Comparison of ENCODE assay signal across 1 cellular context in genomic region chr17:49861150-49861884, GRCh38.
TF ChIP-seq lines count a peak whose summit lies in the region.

No MANE protein-coding gene starts in this region.

TF ChIP-seq in HepG2, 621 proteins besides CTCF, POLR2A, EP300 and RAD21 (continued from another document and continues in another):
- TF ChIP-seq ZBTB43 (CRISPR knock-in tag; conservative IDR thresholded peaks at IDR 0.05) (no peak), ZKSCAN1 (IDR thresholded peaks at IDR 0.05; ENCODE audit: low read length) (no peak), RBM39 (IDR thresholded peaks at IDR 0.05; ENCODE audit: low read depth, low read length, poor library complexity, severe bottlenecking) (peak; percentile 41), CCDC6 (CRISPR knock-in tag; IDR thresholded peaks at IDR 0.05) (0 out of 2 replicates have a peak, but pooled peaks have one; percentile 39), SNAPC5 (CRISPR knock-in tag; IDR thresholded peaks at IDR 0.05; ENCODE audit: borderline replicate concordance) (no peak), GATAD1 (CRISPR knock-in tag; IDR thresholded peaks at IDR 0.05) (peak; percentile 46; the same call in 1 of the 2 replicates), ZNF782 (CRISPR knock-in tag; IDR thresholded peaks at IDR 0.05; ENCODE audit: borderline replicate concordance) (no peak), ZSCAN25 (CRISPR knock-in tag; IDR thresholded peaks at IDR 0.05) (peak; percentile 83), CREB1 (IDR thresholded peaks at IDR 0.05) (no peak), CREB1 (CRISPR knock-in tag; IDR thresholded peaks at IDR 0.05) (no peak), ZNF501 (CRISPR knock-in tag; IDR thresholded peaks at IDR 0.05) (peak; percentile 75; the same call in 1 of the 2 replicates), GMEB2 (CRISPR knock-in tag; IDR thresholded peaks at IDR 0.05; ENCODE audit: low read depth) (no peak), SAP130 (CRISPR knock-in tag; IDR thresholded peaks at IDR 0.05; ENCODE audit: low read depth) (peak; percentile 34; the same call in 1 of the 2 replicates), ZNF333 (CRISPR knock-in tag; IDR thresholded peaks at IDR 0.05; ENCODE audit: borderline replicate concordance) (no peak; the same call in 1 of the 2 replicates), CENPT (CRISPR knock-in tag; IDR thresholded peaks at IDR 0.05; ENCODE audit: low read depth) (no peak), CAMTA2 (CRISPR knock-in tag; IDR thresholded peaks at IDR 0.05; ENCODE audit: borderline replicate concordance) (no peak), RBAK (CRISPR knock-in tag; IDR thresholded peaks at IDR 0.05) (no peak), ZNF576 (CRISPR knock-in tag; IDR thresholded peaks at IDR 0.05) (no peak), ZNF335 (CRISPR knock-in tag; IDR thresholded peaks at IDR 0.05) (no peak), DPF2 (CRISPR knock-in tag; IDR thresholded peaks at IDR 0.05; ENCODE audit: borderline replicate concordance, low read depth) (no peak), ZNF772 (CRISPR knock-in tag; IDR thresholded peaks at IDR 0.05) (no peak; the same call in none of the 2 replicates), TEAD2 (CRISPR knock-in tag; IDR thresholded peaks at IDR 0.05) (no peak), ZNF407 (CRISPR knock-in tag; IDR thresholded peaks at IDR 0.05; ENCODE audit: not compliant biosample characterization) (peak; percentile 85), ZNF484 (CRISPR knock-in tag; IDR thresholded peaks at IDR 0.05; ENCODE audit: borderline replicate concordance, low read depth) (no peak), ZNF768 (CRISPR knock-in tag; IDR thresholded peaks at IDR 0.05) (peak; percentile 34; the same call in 1 of the 2 replicates), HOXA3 (CRISPR knock-in tag; IDR thresholded peaks at IDR 0.05) (peak; percentile 38; the same call in 1 of the 2 replicates), ZSCAN31 (CRISPR knock-in tag; IDR thresholded peaks at IDR 0.05; ENCODE audit: low read depth) (0 out of 2 replicates have a peak, but pooled peaks have one; percentile 50), RNF2 (conservative IDR thresholded peaks at IDR 0.05; ENCODE audit: low read depth) (no peak), ZNF841 (CRISPR knock-in tag; IDR thresholded peaks at IDR 0.05; ENCODE audit: borderline replicate concordance) (0 out of 2 replicates have a peak, but pooled peaks have one; percentile 39), ASH2L (IDR thresholded peaks at IDR 0.05; ENCODE audit: insufficient read length, low read depth, low read length) (peak; percentile 46), SRY (CRISPR knock-in tag; IDR thresholded peaks at IDR 0.05) (0 out of 2 replicates have a peak, but pooled peaks have one; percentile 14), ATF7 (IDR thresholded peaks at IDR 0.05) (no peak), ATF7 (CRISPR knock-in tag; IDR thresholded peaks at IDR 0.05) (no peak), ZNF879 (CRISPR knock-in tag; IDR thresholded peaks at IDR 0.05) (no peak), ZNF432 (CRISPR knock-in tag; IDR thresholded peaks at IDR 0.05; ENCODE audit: borderline replicate concordance) (no peak), SOX6 (IDR thresholded peaks at IDR 0.05) (no peak), SOX6 (CRISPR knock-in tag; IDR thresholded peaks at IDR 0.05) (peak; percentile 34; the same call in 1 of the 2 replicates), MBNL3 (CRISPR knock-in tag; conservative IDR thresholded peaks at IDR 0.05) (no peak), ZNF883 (CRISPR knock-in tag; IDR thresholded peaks at IDR 0.05; ENCODE audit: not compliant biosample characterization) (peak; percentile 81), YEATS4 (CRISPR knock-in tag; IDR thresholded peaks at IDR 0.05; ENCODE audit: borderline replicate concordance) (no peak), ZNF614 (CRISPR knock-in tag; IDR thresholded peaks at IDR 0.05; ENCODE audit: borderline replicate concordance) (0 out of 2 replicates have a peak, but pooled peaks have one; percentile 41), ZNF616 (CRISPR knock-in tag; IDR thresholded peaks at IDR 0.05; ENCODE audit: low read depth) (no peak), MED1 (CRISPR knock-in tag; IDR thresholded peaks at IDR 0.05) (peak; percentile 39; the same call in 1 of the 2 replicates), TBL1XR1 (IDR thresholded peaks at IDR 0.05; ENCODE audit: borderline replicate concordance, low read length, partially characterized antibody) (peak; percentile 86), ZNF550 (CRISPR knock-in tag; IDR thresholded peaks at IDR 0.05; ENCODE audit: borderline replicate concordance) (no peak), KMT2B (CRISPR knock-in tag; IDR thresholded peaks at IDR 0.05) (peak; percentile 37; the same call in 1 of the 2 replicates), IRF9 (CRISPR knock-in tag; IDR thresholded peaks at IDR 0.05; ENCODE audit: borderline replicate concordance) (no peak), MLX (CRISPR knock-in tag; IDR thresholded peaks at IDR 0.05) (no peak), TRIM22 (IDR thresholded peaks at IDR 0.05) (no peak), NR3C1 (CRISPR knock-in tag; IDR thresholded peaks at IDR 0.05) (no peak), ZBTB1 (CRISPR knock-in tag; IDR thresholded peaks at IDR 0.05; ENCODE audit: borderline replicate concordance) (no peak), NFIC (IDR thresholded peaks at IDR 0.05; ENCODE audit: low read length) (no peak), SALL2 (CRISPR knock-in tag; IDR thresholded peaks at IDR 0.05) (0 out of 2 replicates have a peak, but pooled peaks have one; percentile 50), ATM (IDR thresholded peaks at IDR 0.05; ENCODE audit: borderline replicate concordance) (no peak), ZNF773 (CRISPR knock-in tag; IDR thresholded peaks at IDR 0.05; ENCODE audit: borderline replicate concordance) (no peak), ZSCAN12 (CRISPR knock-in tag; IDR thresholded peaks at IDR 0.05) (no peak), ISL2 (CRISPR knock-in tag; IDR thresholded peaks at IDR 0.05) (peak; percentile 32; the same call in 1 of the 2 replicates), SMARCC2 (IDR thresholded peaks at IDR 0.05) (no peak)
